ENCODE assay signal across 8 cellular contexts in the genomic region with DNA sequence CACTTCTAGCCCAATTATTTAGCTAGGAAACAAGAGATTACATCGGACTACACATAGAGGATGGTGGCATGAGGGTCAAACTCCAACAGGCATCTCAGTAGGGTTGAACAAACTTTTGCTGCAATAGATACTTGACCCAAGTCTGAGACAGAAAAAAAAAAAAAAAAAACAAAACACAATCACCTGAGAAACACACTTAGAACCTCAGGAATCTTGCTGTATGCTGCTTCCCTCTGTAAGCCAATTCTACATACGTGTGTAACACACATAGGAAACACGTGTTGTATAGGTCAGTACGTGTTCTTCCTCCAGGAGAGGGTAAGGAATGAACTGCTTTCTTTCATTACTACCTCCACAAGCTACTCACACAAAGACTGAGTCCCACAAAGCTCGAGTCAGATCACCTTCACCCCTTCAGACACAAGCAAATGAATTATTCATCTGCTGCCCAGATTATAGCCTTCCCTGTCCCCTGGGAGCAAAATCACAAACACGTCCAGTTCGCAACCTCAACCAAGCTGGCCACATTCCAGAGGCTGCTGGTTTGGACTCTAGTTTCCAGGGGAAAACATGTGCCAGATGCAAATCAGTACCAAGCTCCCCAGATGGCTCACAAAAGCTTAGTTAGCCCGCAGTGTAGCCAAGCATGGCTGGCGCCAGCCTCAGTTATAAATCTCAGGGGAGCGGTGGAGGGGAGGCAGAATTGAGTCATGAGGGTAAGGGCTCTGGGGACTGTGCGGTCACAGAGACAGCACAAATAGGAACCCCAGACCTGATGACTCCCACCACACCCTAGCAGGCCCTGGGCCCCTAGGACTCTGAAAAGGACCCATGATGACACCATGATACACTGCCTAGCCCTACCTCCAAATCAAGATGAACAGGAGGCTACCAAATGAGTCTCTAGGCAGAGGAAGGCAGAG. TPM values are rescaled to one million over a fixed set of nuclear protein-coding genes. Genes with fewer than 3 reads are reported as not detected.
DNase-seq lines count a peak whose midpoint lies in the region; ATAC-seq and TF ChIP-seq lines count a peak whose summit lies in the region.

No MANE protein-coding gene starts in this region.

- H3K4me1 ChIP-seq in mammary epithelial cell (ENCODE audit: insufficient read depth, low read length) (peaks cover 67% of the 10 kb centered on the region), right lobe of liver (peaks cover 0 to 71% (median 8%) of the 10 kb centered on the region in 4 donors), suprapubic skin (peaks cover 69% of the 10 kb centered on the region)

- in situ Hi-C loops in mammary epithelial cell (cut with MboI; ENCODE audit: low sequenced_read_pairs in 2 of 2) = loop anchor here (10.0 kb wide), 2 partner anchors 49 to 59 kb away; no protein-coding TSS in a partner anchor

- H3K36me3 ChIP-seq in mammary epithelial cell (ENCODE audit: insufficient read depth, low read length) = peaks cover 5% of the 10 kb centered on the region
- peaks cover 0 to 33% (median 13%) of the 10 kb centered on the region in 4 donors for H3K36me3 ChIP-seq in right lobe of liver
- peaks cover 24% of the 10 kb centered on the region for H3K36me3 ChIP-seq in suprapubic skin

- no peak overlapping the region for H3K9ac ChIP-seq in mammary epithelial cell (ENCODE audit: insufficient read depth, low read length)

- CTCF ChIA-PET in mammary epithelial cell (lab: Charles Lee; ENCODE audit: low non-redundant PET) = no interaction called here

- no peak overlapping the region for H2AFZ ChIP-seq in mammary epithelial cell (ENCODE audit: low read depth, low read length)

- peaks cover 2% of the 10 kb centered on the region for H4K20me1 ChIP-seq in mammary epithelial cell (ENCODE audit: insufficient read depth, low read length)

- H3K4me3 ChIP-seq in mammary epithelial cell (replicated peaks in 1 of 3; ENCODE audit: insufficient read depth in 1 of 3, low read depth in 2 of 3, low read length in 3 of 3) (no peak overlapping the region), right lobe of liver (peak overlapping the region in 1 of 3 donors; percentile 17), suprapubic skin (no peak overlapping the region)

- peak; percentile 66 to 82 (median 79) for ATAC-seq in right lobe of liver

- BruUV-seq in mammary epithelial cell (replicated peaks; lab: Mats Ljungman, UMichigan) = no TSS peak

- no peak for TF ChIP-seq EP300 in suprapubic skin (IDR thresholded peaks at IDR 0.05)

- intact Hi-C loops in mammary epithelial cell (cut with micrococcal nuclease) = loop anchor here (5.0 kb wide), 1 partner anchor 211 kb away; no protein-coding TSS in a partner anchor
- intact Hi-C loops in right lobe of liver (cut with DNase I) = no loop called here

- TF ChIP-seq POLR2A in right lobe of liver (IDR thresholded peaks at IDR 0.05) (no peak), suprapubic skin (IDR thresholded peaks at IDR 0.05) (no peak)

- no peak overlapping the region for H3K4me2 ChIP-seq in mammary epithelial cell (ENCODE audit: insufficient read depth, low read depth, low read length)

- DNase-seq in NCI-H2196 (lab: John Stamatoyannopoulos, UW; ENCODE audit: unreplicated experiment) (peak; percentile 16), NCI-H2196 treated with DMSO at 0.1 percent for 48 hours (lab: John Stamatoyannopoulos, UW; ENCODE audit: unreplicated experiment) (no peak), GOT3 (lab: John Stamatoyannopoulos, UW) (peak; percentile 49), NCI-H1092 (lab: John Stamatoyannopoulos, UW) (peak; percentile 92), mammary epithelial cell (peak; percentile 30), right lobe of liver (peak; percentile 79 to 91 (median 85)), suprapubic skin (ENCODE audit: low spot score in 2 of 2) (peak in 1 of 2 donors; percentile 83), OCI-M2 (lab: John Stamatoyannopoulos, UW; ENCODE audit: unreplicated experiment) (no peak)

- no peaks in the 10 kb centered on the region for H3K9me3 ChIP-seq in mammary epithelial cell (replicated peaks; ENCODE audit: insufficient read depth, low read length)
- H3K9me3 ChIP-seq in right lobe of liver = no peaks in the 10 kb centered on the region
- H3K9me3 ChIP-seq in suprapubic skin = no peaks in the 10 kb centered on the region

- H3K79me2 ChIP-seq in mammary epithelial cell (ENCODE audit: insufficient read depth, low read length) = peaks cover 96% of the 10 kb centered on the region

- H3K27ac ChIP-seq in mammary epithelial cell (ENCODE audit: insufficient read depth, low read depth, low read length) (peak overlapping the region; percentile 98), right lobe of liver (peak overlapping the region; percentile 48 to 64 (median 61)), suprapubic skin (peak overlapping the region; percentile 72)

- 62% methylated on average over 11 of the region's 11 CpGs for WGBS in mammary epithelial cell (ENCODE audit: low coverage, missing lambda C conversion rate)
- WGBS in right lobe of liver (ENCODE audit: insufficient coverage, low coverage, low lambda C conversion rate, missing lambda C conversion rate) = 14% methylated on average over 11 of the region's 11 CpGs
- 46% methylated on average over 11 of the region's 11 CpGs for whole genome bisulfite sequencing in suprapubic skin

- dilution Hi-C loops in mammary epithelial cell (cut with HindIII; ENCODE audit: low sequenced_read_pairs) = loop anchor here (5.0 kb wide), 1 partner anchor 79 kb away; no protein-coding TSS in a partner anchor

- no peaks in the 10 kb centered on the region for H3K27me3 ChIP-seq in mammary epithelial cell (ENCODE audit: insufficient read depth, low read length)
- no peaks in the 10 kb centered on the region for H3K27me3 ChIP-seq in right lobe of liver
- no peaks in the 10 kb centered on the region for H3K27me3 ChIP-seq in suprapubic skin

- TF ChIP-seq CTCF in mammary epithelial cell (conservative IDR thresholded peaks at IDR 0.05 in 1 of 2, IDR thresholded peaks at IDR 0.05 in 1 of 2; ENCODE audit: extremely low read depth in 1 of 2, insufficient read depth in 1 of 2, low read depth in 1 of 2, low read length in 2 of 2) (no peak), right lobe of liver (IDR thresholded peaks at IDR 0.05) (no peak), suprapubic skin (IDR thresholded peaks at IDR 0.05) (no peak)

RNA-seq across cellular contexts. Expression of gene PSAP, which starts 15.1 kb away (rescaled TPM):
- total RNA-seq in mammary epithelial cell = 1,000 to 10,000 TPM in 1 of 2 donors, 100 to 1,000 TPM in 1; 655 to 1,757 TPM
- 864 TPM for polyA plus RNA-seq in mammary epithelial cell
- 764 TPM for polyA minus RNA-seq in mammary epithelial cell
- 100 to 1,000 TPM; 520 to 743 (median 570) TPM for total RNA-seq in right lobe of liver
- 100 to 1,000 TPM; 391 to 548 (median 468) TPM for total RNA-seq in suprapubic skin

Comparison
In these comparisons a context has a peak if more than half of its experiments do, and no peak if none do; other contexts are left out.
1. DNase-seq: peak in NCI-H2196 (single experiment), GOT3 (single experiment), NCI-H1092 (single experiment), mammary epithelial cell (single experiment) and right lobe of liver (3 of 3); none in NCI-H2196 treated with DMSO at 0.1 percent for 48 hours (single experiment) and OCI-M2 (single experiment).
2. Peak in every context shown above with its lines, with median percentiles within 50 percentile points of each other: H3K27ac ChIP-seq.